17 cellular contexts compared by ENCODE assay signal in the genomic region with DNA sequence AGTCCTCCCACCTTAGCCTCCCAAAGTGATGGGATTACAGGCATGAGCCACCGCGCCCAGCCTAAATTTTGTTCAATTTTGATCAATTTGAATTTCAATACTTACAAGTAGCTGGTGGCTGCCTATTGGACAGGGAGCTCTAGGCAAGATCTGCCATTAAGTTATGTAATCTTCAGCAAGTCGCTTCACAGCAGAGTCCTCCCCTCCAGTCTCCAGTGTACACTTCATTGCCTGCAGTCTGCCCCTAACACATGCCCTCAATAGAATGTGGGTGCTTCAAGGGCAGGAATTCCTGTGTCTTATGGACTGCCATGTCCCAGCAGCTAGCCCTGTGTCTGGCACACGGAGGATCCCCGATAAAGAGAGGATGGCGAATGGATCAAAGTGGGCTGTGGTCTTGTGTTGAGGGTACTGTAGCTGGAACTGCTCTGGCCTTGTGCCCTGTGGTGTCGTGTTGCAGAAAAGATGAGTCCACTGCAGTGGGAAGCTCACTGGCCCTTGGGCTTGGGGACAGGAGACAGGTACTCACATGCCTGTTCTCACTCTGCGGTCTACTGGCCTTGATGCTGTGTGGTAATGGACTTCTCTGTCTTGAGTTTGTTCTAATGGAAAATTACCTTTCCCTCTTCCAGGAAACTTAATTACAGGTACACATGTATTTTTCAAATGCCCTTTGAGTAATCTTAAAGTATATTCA.
"Had no signal": no experiment of that assay in that cellular context is flagged by ENCODE, and none has a peak within 500 bp of the region (broad histone marks: within the 10 kb centered on the region; RNA-seq: fewer than 3 reads in every experiment).

No MANE protein-coding gene starts in this region.

- H3K4me3 Mint-ChIP-seq: activated CD4-positive, alpha-beta T cell treated with anti-CD3 and anti-CD28 coated beads, Interleukin-2, amount 10 ng/mL, durations not matched to agents 7 days and 5 days; activated CD8-positive, alpha-beta T cell treated with anti-CD3 and anti-CD28 coated beads for 36 hours; activated naive CD8-positive, alpha-beta T cell treated with anti-CD3 and anti-CD28 coated beads, Interleukin-2, amount 50 U/mL, for 24 hours; activated T-helper 1 cell treated with anti-CD3 and anti-CD28 coated beads, Interleukin-12 subunit alpha, Interleukin-12 subunit beta, Interleukin-2, Interleukin-4 antibody, amounts not matched to agents 30 ng/mL and 10 ng/mL and 1 ng/mL, durations not matched to agents 14 hours and 24 hours and 36 hours; natural killer cell had no signal

- H3K9ac ChIP-seq: parathyroid adenoma had no signal

- H3K27ac ChIP-seq: heart left ventricle, left lung, parathyroid adenoma, tibial artery had no signal

- H3K9me3 ChIP-seq: heart left ventricle, left lung, tibial artery had no signal

- H3K9me3 Mint-ChIP-seq: activated CD4-positive, alpha-beta T cell treated with anti-CD3 and anti-CD28 coated beads, Interleukin-2, amount 10 ng/mL, durations not matched to agents 7 days and 5 days; activated CD8-positive, alpha-beta T cell treated with anti-CD3 and anti-CD28 coated beads for 36 hours; activated naive CD8-positive, alpha-beta T cell treated with anti-CD3 and anti-CD28 coated beads, Interleukin-2, amount 50 U/mL, for 24 hours; activated T-helper 1 cell treated with anti-CD3 and anti-CD28 coated beads, Interleukin-12 subunit alpha, Interleukin-12 subunit beta, Interleukin-2, Interleukin-4 antibody, amounts not matched to agents 30 ng/mL and 10 ng/mL and 1 ng/mL, durations not matched to agents 14 hours and 24 hours and 36 hours; natural killer cell had no signal

- H3K4me1 Mint-ChIP-seq: activated naive CD8-positive, alpha-beta T cell treated with anti-CD3 and anti-CD28 coated beads, Interleukin-2, amount 50 U/mL, for 24 hours; natural killer cell had no signal

- H3K27me3 ChIP-seq: heart left ventricle, left lung, tibial artery had no signal

- H3K4me3 ChIP-seq: heart left ventricle, left lung, lung, smooth muscle cell, tibial artery had no signal

- H2AFZ ChIP-seq: parathyroid adenoma had no signal

- H3K79me2 ChIP-seq: parathyroid adenoma had no signal

- H3K36me3 Mint-ChIP-seq: natural killer cell had no signal

- H3K4me1 ChIP-seq: heart left ventricle, left lung, parathyroid adenoma, tibial artery had no signal

- H3K27ac Mint-ChIP-seq: activated CD4-positive, alpha-beta T cell treated with anti-CD3 and anti-CD28 coated beads, Interleukin-2, amount 10 ng/mL, durations not matched to agents 7 days and 5 days; activated CD8-positive, alpha-beta T cell treated with anti-CD3 and anti-CD28 coated beads for 36 hours; activated naive CD8-positive, alpha-beta T cell treated with anti-CD3 and anti-CD28 coated beads, Interleukin-2, amount 50 U/mL, for 24 hours; activated T-helper 1 cell treated with anti-CD3 and anti-CD28 coated beads, Interleukin-12 subunit alpha, Interleukin-12 subunit beta, Interleukin-2, Interleukin-4 antibody, amounts not matched to agents 30 ng/mL and 10 ng/mL and 1 ng/mL, durations not matched to agents 14 hours and 24 hours and 36 hours; natural killer cell had no signal

- H3K27me3 Mint-ChIP-seq: activated CD4-positive, alpha-beta T cell treated with anti-CD3 and anti-CD28 coated beads, Interleukin-2, amount 10 ng/mL, durations not matched to agents 7 days and 5 days; activated CD8-positive, alpha-beta T cell treated with anti-CD3 and anti-CD28 coated beads for 36 hours; activated naive CD8-positive, alpha-beta T cell treated with anti-CD3 and anti-CD28 coated beads, Interleukin-2, amount 50 U/mL, for 24 hours had no signal

- H3K4me2 ChIP-seq: smooth muscle cell had no signal

- DNase-seq: activated CD4-positive, alpha-beta T cell treated with anti-CD3 and anti-CD28 coated beads, Interleukin-2, amount 10 ng/mL, durations not matched to agents 7 days and 5 days; activated CD8-positive, alpha-beta T cell treated with anti-CD3 and anti-CD28 coated beads for 36 hours; activated gamma-delta T cell; activated naive CD4-positive, alpha-beta T cell treated with anti-CD3 and anti-CD28 coated beads, Interleukin-2, amount 50 U/mL, for 16 hours; activated naive CD8-positive, alpha-beta T cell treated with anti-CD3 and anti-CD28 coated beads, Interleukin-2, amount 50 U/mL, for 24 hours; heart left ventricle; left lung; natural killer cell; stimulated activated CD4-positive, alpha-beta T cell treated with anti-CD3 and anti-CD28 coated beads, Interleukin-15, amount 100 ng/mL, for 24 hours; stimulated activated naive CD8-positive, alpha-beta T cell treated with anti-CD3 and anti-CD28 coated beads, Interleukin-15, Interleukin-2, amounts not matched to agents 100 U/mL and 50 U/mL, for 24 hours; tibial artery had no signal

- ATAC-seq: activated CD4-positive, CD25-positive, alpha-beta regulatory T cell treated with anti-CD3 and anti-CD28 coated beads, Interleukin-2, amount 50 U/mL, for 24 hours; activated CD8-positive, alpha-beta T cell treated with anti-CD3 and anti-CD28 coated beads for 36 hours; activated naive CD8-positive, alpha-beta T cell treated with anti-CD3 and anti-CD28 coated beads, Interleukin-2, amount 50 U/mL, for 24 hours; heart left ventricle; left lung; natural killer cell; sciatic nerve; stimulated activated naive CD8-positive, alpha-beta T cell treated with anti-CD3 and anti-CD28 coated beads, Interleukin-15, Interleukin-2, amounts not matched to agents 100 U/mL and 50 U/mL, for 24 hours had no signal
